ENCODE assay signal across 15 cellular contexts in genomic region chr21:43332461-43332860, GRCh38.
DNase-seq lines count a peak whose midpoint lies in the region; ATAC-seq, FAIRE-seq and TF ChIP-seq lines count a peak whose summit lies in the region.
"Had no signal": no experiment of that assay in that cellular context is flagged by ENCODE, and none has a peak within 500 bp of the region (broad histone marks: within the 10 kb centered on the region; RNA-seq: fewer than 3 reads in every experiment).

No MANE protein-coding gene starts in this region.

- H3K79me2 ChIP-seq in PC-9 (ENCODE audit: low read depth): no peaks in the 10 kb centered on the region

- peaks cover 1% of the 10 kb centered on the region for H3K79me1 ChIP-seq in neuronal stem cell (ENCODE audit: low read depth, low read length)

- 24% methylated on average over 6 of the region's 8 CpGs for WGBS in A549 (ENCODE audit: missing lambda C conversion rate)
- 89% methylated on average over 8 of the region's 8 CpGs for WGBS in ectodermal cell, 2 experiments
- WGBS in neuronal stem cell (ENCODE audit: extremely low coverage in 2 of 2, insufficient read length in 2 of 2, insufficient replicate concordance in 1 of 2), 2 donors: no CpG with 5 or more reads among the region's 8 CpGs

- H3F3A ChIP-seq in PC-9 (ENCODE audit: insufficient read depth, low read depth): peaks cover 13% of the 10 kb centered on the region; the same call in 1 of the 2 replicates

- H3K9me3 ChIP-seq in A549 (no peaks in the 10 kb centered on the region), PC-9 (ENCODE audit: insufficient read depth, low read depth) (no peaks in the 10 kb centered on the region), ectodermal cell (ENCODE audit: control insufficient read depth, low read length) (no peaks in the 10 kb centered on the region), neuronal stem cell (replicated peaks in 1 of 2; ENCODE audit: control insufficient read depth in 2 of 2, insufficient read depth in 1 of 2, low read depth in 1 of 2, low read length in 2 of 2) (no peaks in the 10 kb centered on the region)
- H3K9me3 ChIP-seq in CD8-positive, alpha-beta T cell (ENCODE audit: low read length): no peaks in the 10 kb centered on the region
- H3K9me3 ChIP-seq: Peyer's patch, psoas muscle had no signal

- no peak overlapping the region for H3K4me3 Mint-ChIP-seq in CD8-positive, alpha-beta T cell
- H3K4me3 Mint-ChIP-seq in effector memory CD8-positive, alpha-beta T cell: no peak overlapping the region
- H3K4me3 Mint-ChIP-seq: activated B cell treated with CpG ODN at 0.5 μM for 24 hours had no signal

- CTCF ChIA-PET in A549 (lab: Yijun Ruan, JAX) (interaction anchor here (1.1 to 1.5 kb wide), 2 partner anchors 11 to 122 kb away, joined by 3 to 5 read pairs; no protein-coding TSS in a partner anchor), PC-9 (lab: Charles Lee) (no interaction called here)
- CTCF ChIA-PET in CD8-positive, alpha-beta T cell (lab: Charles Lee): no interaction called here

- H3K9me3 Mint-ChIP-seq in CD8-positive, alpha-beta T cell: no peaks in the 10 kb centered on the region
- peaks cover under 1 to 3% of the 10 kb centered on the region in 2 donors for H3K9me3 Mint-ChIP-seq in effector memory CD8-positive, alpha-beta T cell
- H3K9me3 Mint-ChIP-seq: activated B cell treated with CpG ODN at 0.5 μM for 24 hours had no signal

- no peaks in the 10 kb centered on the region for H3K27me3 ChIP-seq in PC-9 (ENCODE audit: insufficient read depth, low read depth)
- H3K27me3 ChIP-seq in ectodermal cell (ENCODE audit: control insufficient read depth, insufficient read depth, low read length, poor library complexity, severe bottlenecking): no peaks in the 10 kb centered on the region
- H3K27me3 ChIP-seq in neuronal stem cell (ENCODE audit: control insufficient read depth in 3 of 3, insufficient read depth in 3 of 3, low read depth in 1 of 3, low read length in 3 of 3): no peaks in the 10 kb centered on the region
- H3K27me3 ChIP-seq in CD8-positive, alpha-beta T cell (ENCODE audit: insufficient read depth, low read length): no peaks in the 10 kb centered on the region
- H3K27me3 ChIP-seq: Peyer's patch had no signal

- no peak for TF ChIP-seq CTCF in A549 (IDR thresholded peaks at IDR 0.05)
- no peak for TF ChIP-seq CTCF in PC-9 (conservative IDR thresholded peaks at IDR 0.05)
- TF ChIP-seq CTCF in CD8-positive, alpha-beta T cell (IDR thresholded peaks at IDR 0.05): no peak

- no TSS peak for BruUV-seq in PC-9 (replicated peaks; lab: Mats Ljungman, UMichigan)

- H4K8ac ChIP-seq in neuronal stem cell (ENCODE audit: low read depth, low read length): peak overlapping the region; percentile 89

- H3K4ac ChIP-seq in neuronal stem cell (ENCODE audit: low read length): no peak overlapping the region

- H3K18ac ChIP-seq in neuronal stem cell (ENCODE audit: low read length): peak overlapping the region; percentile 80

- H3K4me1 Mint-ChIP-seq in CD8-positive, alpha-beta T cell (ENCODE audit: low read depth): no peaks in the 10 kb centered on the region
- H3K4me1 Mint-ChIP-seq in effector memory CD8-positive, alpha-beta T cell (ENCODE audit: low read depth in 2 of 2): peaks cover 1 to 5% of the 10 kb centered on the region in 2 donors

- H2AFZ ChIP-seq in PC-9 (no peak overlapping the region), neuronal stem cell (ENCODE audit: low read length) (peak overlapping the region; percentile 21)

- H2BK15ac ChIP-seq in neuronal stem cell (ENCODE audit: low read length): peak overlapping the region; percentile 69

- intact Hi-C loops in PC-9 (cut with micrococcal nuclease; ENCODE audit: unreplicated experiment): loop anchor here (10.0 kb wide), 1 partner anchor 312 kb away; no protein-coding TSS in a partner anchor
- intact Hi-C loops in CD8-positive, alpha-beta T cell (cut with DNase I, micrococcal nuclease): no loop called here

- H4K20me1 ChIP-seq in PC-9 (ENCODE audit: insufficient read depth): no peaks in the 10 kb centered on the region

- peak overlapping the region; percentile 100 for H3K27ac ChIP-seq in A549
- H3K27ac ChIP-seq in PC-9: no peak overlapping the region; the same call in 1 of the 2 replicates
- peak overlapping the region; percentile 89 for H3K27ac ChIP-seq in ectodermal cell (ENCODE audit: insufficient read depth, low read depth, low read length, poor library complexity, severe bottlenecking)
- H3K27ac ChIP-seq in neuronal stem cell (replicated peaks; ENCODE audit: low read length): peak overlapping the region; percentile 78
- no peak overlapping the region for H3K27ac ChIP-seq in CD8-positive, alpha-beta T cell (ENCODE audit: low read depth, low read length)
- H3K27ac ChIP-seq: psoas muscle had no signal

- H3K23ac ChIP-seq in neuronal stem cell (ENCODE audit: low read depth, low read length, poor library complexity): peak overlapping the region; percentile 11

- H3K4me1 ChIP-seq in A549 (peaks cover 60% of the 10 kb centered on the region), PC-9 (replicated peaks; ENCODE audit: insufficient read depth) (peaks cover 20% of the 10 kb centered on the region), ectodermal cell (ENCODE audit: control insufficient read depth, insufficient read depth, low read length) (peaks cover 29% of the 10 kb centered on the region), neuronal stem cell (ENCODE audit: control insufficient read depth in 2 of 2, insufficient read depth in 1 of 2, low read depth in 1 of 2, low read length in 2 of 2) (peaks cover 22 to 41% of the 10 kb centered on the region in 2 donors)
- peaks cover 2% of the 10 kb centered on the region for H3K4me1 ChIP-seq in CD8-positive, alpha-beta T cell (ENCODE audit: insufficient read depth, low read length)

- H3K36me3 ChIP-seq in PC-9 (ENCODE audit: low read depth): no peaks in the 10 kb centered on the region
- no peaks in the 10 kb centered on the region for H3K36me3 ChIP-seq in ectodermal cell (ENCODE audit: control insufficient read depth, insufficient read depth, low read length)
- H3K36me3 ChIP-seq in neuronal stem cell (replicated peaks in 1 of 2; ENCODE audit: control insufficient read depth in 2 of 2, insufficient read depth in 2 of 2, low read length in 2 of 2): no peaks in the 10 kb centered on the region
- H3K36me3 ChIP-seq in CD8-positive, alpha-beta T cell (ENCODE audit: insufficient read depth, low read length): no peaks in the 10 kb centered on the region
- H3K36me3 ChIP-seq: Peyer's patch had no signal

- peak overlapping the region; percentile 35 for H3K4me3 ChIP-seq in A549
- no peak overlapping the region for H3K4me3 ChIP-seq in PC-9
- H3K4me3 ChIP-seq in ectodermal cell (ENCODE audit: insufficient read depth, low read depth, low read length): no peak overlapping the region
- H3K4me3 ChIP-seq in neuronal stem cell (ENCODE audit: low read length in 2 of 2): no peak overlapping the region
- H3K4me3 ChIP-seq in CD8-positive, alpha-beta T cell (ENCODE audit: low read depth, low read length): no peak overlapping the region
- H3K4me3 ChIP-seq: Peyer's patch, psoas muscle had no signal

- TF ChIP-seq RAD21 in A549 (conservative IDR thresholded peaks at IDR 0.05 in 1 of 2, IDR thresholded peaks at IDR 0.05 in 1 of 2): no peak

- H2AK5ac ChIP-seq in neuronal stem cell (ENCODE audit: low read depth, low read length): peak overlapping the region; percentile 96

- no peaks in the 10 kb centered on the region for H3K9me2 ChIP-seq in PC-9 (ENCODE audit: insufficient read depth)

- H3K36me3 Mint-ChIP-seq in CD8-positive, alpha-beta T cell: no peaks in the 10 kb centered on the region
- peaks cover 18% of the 10 kb centered on the region for H3K36me3 Mint-ChIP-seq in effector memory CD8-positive, alpha-beta T cell (ENCODE audit: insufficient read depth)

- POLR2A ChIA-PET in A549 (lab: Yijun Ruan, JAX) (interaction anchor here (1.1 to 2.1 kb wide), 2 partner anchors 9 to 11 kb away, joined by 4 to 37 read pairs; no protein-coding TSS in a partner anchor), PC-9 (lab: Charles Lee; ENCODE audit: unreplicated experiment) (no interaction called here)
- POLR2A ChIA-PET in CD8-positive, alpha-beta T cell (lab: Charles Lee): no interaction called here

- no peak overlapping the region for H2BK5ac ChIP-seq in neuronal stem cell (ENCODE audit: low read length)

- peak overlapping the region; percentile 38 for H3K9ac ChIP-seq in neuronal stem cell (ENCODE audit: low read depth, low read length, poor library complexity)

- FAIRE-seq in A549 (lab: Jason Lieb, UNC): no peak

- no peaks in the 10 kb centered on the region for H3K27me3 Mint-ChIP-seq in CD8-positive, alpha-beta T cell (ENCODE audit: low read depth)
- peaks cover 11 to 14% of the 10 kb centered on the region in 2 donors for H3K27me3 Mint-ChIP-seq in effector memory CD8-positive, alpha-beta T cell
- H3K27me3 Mint-ChIP-seq: activated B cell treated with CpG ODN at 0.5 μM for 24 hours had no signal

- peak overlapping the region; percentile 95 for H3K4me2 ChIP-seq in A549
- peak overlapping the region; percentile 93 for H3K4me2 ChIP-seq in PC-9
- no peak overlapping the region for H3K4me2 ChIP-seq in neuronal stem cell (ENCODE audit: insufficient read depth, low read length, poor library complexity, severe bottlenecking)

- ATAC-seq in A549 (peak; percentile 12 to 17; a peak in 5 of 6 replicates), HG02623 (IDR thresholded peaks at IDR 0.05; ENCODE audit: unreplicated experiment) (no peak)
- ATAC-seq in CD8-positive, alpha-beta T cell: no peak
- no peak for ATAC-seq in effector memory CD8-positive, alpha-beta T cell (replicated peaks)

- TF ChIP-seq EP300 in A549 (IDR thresholded peaks at IDR 0.05): no peak

- peak overlapping the region; percentile 65 for H2BK120ac ChIP-seq in neuronal stem cell (ENCODE audit: low read depth, low read length)

- DNase-seq in A549 (ENCODE audit: low read depth in 1 of 2, low spot score in 1 of 2) (no peak), PC-9 (no peak), neuronal stem cell (ENCODE audit: low spot score) (no peak)
- no peak for DNase-seq in CD8-positive, alpha-beta T cell
- no peak for DNase-seq in activated CD4-positive, alpha-beta T cell treated with anti-CD3 and anti-CD28 coated beads for 48 hours
- no peak for DNase-seq in effector memory CD8-positive, alpha-beta T cell
- DNase-seq: ACHN; activated B cell treated with CpG ODN at 0.5 μM for 24 hours; central memory CD4-positive, alpha-beta T cell; COR-L47; NCI-H187; Peyer's patch had no signal

- no peak overlapping the region for H3K27ac Mint-ChIP-seq in CD8-positive, alpha-beta T cell
- no peak overlapping the region for H3K27ac Mint-ChIP-seq in effector memory CD8-positive, alpha-beta T cell
- H3K27ac Mint-ChIP-seq: activated B cell treated with CpG ODN at 0.5 μM for 24 hours had no signal

- no peak for TF ChIP-seq POLR2A in A549 (IDR thresholded peaks at IDR 0.05; ENCODE audit: low read length)

- H4K91ac ChIP-seq in neuronal stem cell (ENCODE audit: low read depth, low read length, poor library complexity): peak overlapping the region; percentile 97

- peak overlapping the region; percentile 57 for H3K14ac ChIP-seq in neuronal stem cell (ENCODE audit: low read length)

- peak overlapping the region; percentile 87 for H2BK12ac ChIP-seq in neuronal stem cell (ENCODE audit: low read length)

TF ChIP-seq in A549, 52 proteins besides CTCF, POLR2A, EP300 and RAD21 (continues in another document):
- TF ChIP-seq RARB (CRISPR knock-in tag; IDR thresholded peaks at IDR 0.05): peak; percentile 83; the same call in 1 of the 2 replicates
- no peak for TF ChIP-seq NFE2L2 (conservative IDR thresholded peaks at IDR 0.05; ENCODE audit: low read length)
- TF ChIP-seq NR3C1 (IDR thresholded peaks at IDR 0.05): no peak
- peak in 1 of 2 experiments; percentile 20; a peak in 3 of 5 replicates for TF ChIP-seq JUN (IDR thresholded peaks at IDR 0.05)

Comparison
In these comparisons a context has a peak if more than half of its experiments do, and no peak if none do; other contexts are left out.
1. ATAC-seq: peak in A549 (2 of 2); none in HG02623 (single experiment), CD8-positive, alpha-beta T cell (single experiment) and effector memory CD8-positive, alpha-beta T cell (single experiment).
2. H3K27ac ChIP-seq: peak in A549 (2 of 2), ectodermal cell (single experiment) and neuronal stem cell (single experiment); none in PC-9 (single experiment) and CD8-positive, alpha-beta T cell (single experiment).